ENCODE assay signal across 10 cellular contexts in the genomic region with DNA sequence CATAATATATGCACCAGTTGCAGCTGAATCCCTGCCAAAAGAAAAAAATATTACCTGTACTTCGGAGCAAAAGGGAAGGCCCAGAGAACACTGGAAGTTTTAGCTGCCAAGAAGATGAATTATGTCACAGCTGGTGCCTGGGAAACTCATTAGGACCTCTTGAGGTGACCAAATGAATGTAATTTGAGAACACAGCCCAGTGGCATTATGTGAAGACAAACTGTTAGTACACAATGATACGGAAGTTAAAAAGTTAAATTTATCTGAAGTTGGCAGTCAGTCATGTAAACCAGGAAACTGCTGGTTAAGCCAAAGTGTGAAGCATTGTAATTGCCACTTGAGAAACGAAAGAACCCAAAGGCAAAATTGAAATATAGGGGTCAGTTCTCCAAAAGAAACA.
DNase-seq lines count a peak whose midpoint lies in the region; ATAC-seq, FAIRE-seq and TF ChIP-seq lines count a peak whose summit lies in the region.
"Had no signal": no experiment of that assay in that cellular context is flagged by ENCODE, and none has a peak within 500 bp of the region (broad histone marks: within the 10 kb centered on the region; RNA-seq: fewer than 3 reads in every experiment).

No MANE protein-coding gene starts in this region.

- intact Hi-C loops in activated CD4-positive, alpha-beta T cell treated with anti-CD3 and anti-CD28 coated beads for 36 hours (cut with DNase I, micrococcal nuclease): no loop called here
- intact Hi-C loops in posterior cingulate gyrus (cut with DNase I): no loop called here

- H3K4me1 ChIP-seq in endocrine pancreas (ENCODE audit: control insufficient read depth, insufficient read depth, low read length): no peaks in the 10 kb centered on the region

- no peaks in the 10 kb centered on the region for H3K27me3 Mint-ChIP-seq in nephron progenitor cell (ENCODE audit: low read depth, poor library complexity)
- no peaks in the 10 kb centered on the region for H3K27me3 Mint-ChIP-seq in activated CD4-positive, alpha-beta T cell treated with anti-CD3 and anti-CD28 coated beads for 36 hours

- POLR2A ChIA-PET in activated CD4-positive, alpha-beta T cell treated with anti-CD3 and anti-CD28 coated beads for 36 hours (lab: Charles Lee): no interaction called here

- no peak for TF ChIP-seq CTCF in nephron progenitor cell (IDR thresholded peaks at IDR 0.05)

- DNase-seq in GM19239 (ENCODE audit: insufficient read length, low spot score) (no peak), NCI-H2196 (lab: John Stamatoyannopoulos, UW; ENCODE audit: unreplicated experiment) (peak; percentile 77), nephron progenitor cell (peak; percentile 24), posterior cingulate gyrus (no peak), OCI-M2 (lab: John Stamatoyannopoulos, UW; ENCODE audit: unreplicated experiment) (no peak)
- DNase-seq in activated CD4-positive, alpha-beta T cell treated with anti-CD3 and anti-CD28 coated beads for 36 hours: no peak
- DNase-seq in stimulated activated CD4-positive, alpha-beta T cell treated with anti-CD3 and anti-CD28 coated beads, Interleukin-4, amount 100 ng/mL, for 24 hours: no peak
- DNase-seq: activated CD4-positive, CD25-positive, alpha-beta regulatory T cell treated with anti-CD3 and anti-CD28 coated beads, Interleukin-2, amount 50 U/mL, for 72 hours; glutamatergic neuron had no signal

- H3K27me3 ChIP-seq in endocrine pancreas (ENCODE audit: control insufficient read depth, insufficient read depth, low read length): no peaks in the 10 kb centered on the region

- no peak overlapping the region for H3K9ac ChIP-seq in endocrine pancreas (ENCODE audit: control insufficient read depth, insufficient read depth, low read length)

- peaks cover 71% of the 10 kb centered on the region for H3K36me3 Mint-ChIP-seq in nephron progenitor cell (ENCODE audit: low read depth)
- H3K36me3 Mint-ChIP-seq in activated CD4-positive, alpha-beta T cell treated with anti-CD3 and anti-CD28 coated beads for 36 hours (ENCODE audit: low read depth): peaks cover 36% of the 10 kb centered on the region

- peaks cover 35% of the 10 kb centered on the region for H3K4me1 Mint-ChIP-seq in nephron progenitor cell
- peaks cover 55% of the 10 kb centered on the region for H3K4me1 Mint-ChIP-seq in activated CD4-positive, alpha-beta T cell treated with anti-CD3 and anti-CD28 coated beads for 36 hours

- CTCF ChIA-PET in activated CD4-positive, alpha-beta T cell treated with anti-CD3 and anti-CD28 coated beads for 36 hours (lab: Charles Lee): interaction anchor here (0.8 to 1.8 kb wide), 4 partner anchors 10 to 166 kb away, joined by 3 to 6 read pairs (median 4); no protein-coding TSS in a partner anchor

- peaks cover 17% of the 10 kb centered on the region for H3K9me3 Mint-ChIP-seq in nephron progenitor cell
- H3K9me3 Mint-ChIP-seq in activated CD4-positive, alpha-beta T cell treated with anti-CD3 and anti-CD28 coated beads for 36 hours (ENCODE audit: low read depth): no peaks in the 10 kb centered on the region

- H3K9me3 ChIP-seq in endocrine pancreas (ENCODE audit: control insufficient read depth, low read length): no peaks in the 10 kb centered on the region

- H3K4me3 ChIP-seq in endocrine pancreas (ENCODE audit: control insufficient read depth, insufficient read depth, low read length): peak overlapping the region; percentile 38

- no peak for ATAC-seq in activated CD4-positive, alpha-beta T cell treated with anti-CD3 and anti-CD28 coated beads for 36 hours

- no peaks in the 10 kb centered on the region for H3K36me3 ChIP-seq in endocrine pancreas (ENCODE audit: control insufficient read depth, insufficient read depth, low read length)

- H3K4me3 Mint-ChIP-seq in nephron progenitor cell: no peak overlapping the region
- no peak overlapping the region for H3K4me3 Mint-ChIP-seq in activated CD4-positive, alpha-beta T cell treated with anti-CD3 and anti-CD28 coated beads for 36 hours

- peak; percentile 66 for FAIRE-seq in GM19239 (lab: Jason Lieb, UNC)

- peak overlapping the region; percentile 84 for H3K27ac Mint-ChIP-seq in nephron progenitor cell
- no peak overlapping the region for H3K27ac Mint-ChIP-seq in activated CD4-positive, alpha-beta T cell treated with anti-CD3 and anti-CD28 coated beads for 36 hours

Comparison
In these comparisons a context has a peak if more than half of its experiments do, and no peak if none do; other contexts are left out.
1. DNase-seq: peak in NCI-H2196 (single experiment) and nephron progenitor cell (single experiment); none in GM19239 (single experiment), activated CD4-positive, alpha-beta T cell treated with anti-CD3 and anti-CD28 coated beads for 36 hours (single experiment), posterior cingulate gyrus (0 of 10), OCI-M2 (single experiment) and stimulated activated CD4-positive, alpha-beta T cell treated with anti-CD3 and anti-CD28 coated beads, Interleukin-4, amount 100 ng/mL, for 24 hours (single experiment).